In the genomic region with DNA sequence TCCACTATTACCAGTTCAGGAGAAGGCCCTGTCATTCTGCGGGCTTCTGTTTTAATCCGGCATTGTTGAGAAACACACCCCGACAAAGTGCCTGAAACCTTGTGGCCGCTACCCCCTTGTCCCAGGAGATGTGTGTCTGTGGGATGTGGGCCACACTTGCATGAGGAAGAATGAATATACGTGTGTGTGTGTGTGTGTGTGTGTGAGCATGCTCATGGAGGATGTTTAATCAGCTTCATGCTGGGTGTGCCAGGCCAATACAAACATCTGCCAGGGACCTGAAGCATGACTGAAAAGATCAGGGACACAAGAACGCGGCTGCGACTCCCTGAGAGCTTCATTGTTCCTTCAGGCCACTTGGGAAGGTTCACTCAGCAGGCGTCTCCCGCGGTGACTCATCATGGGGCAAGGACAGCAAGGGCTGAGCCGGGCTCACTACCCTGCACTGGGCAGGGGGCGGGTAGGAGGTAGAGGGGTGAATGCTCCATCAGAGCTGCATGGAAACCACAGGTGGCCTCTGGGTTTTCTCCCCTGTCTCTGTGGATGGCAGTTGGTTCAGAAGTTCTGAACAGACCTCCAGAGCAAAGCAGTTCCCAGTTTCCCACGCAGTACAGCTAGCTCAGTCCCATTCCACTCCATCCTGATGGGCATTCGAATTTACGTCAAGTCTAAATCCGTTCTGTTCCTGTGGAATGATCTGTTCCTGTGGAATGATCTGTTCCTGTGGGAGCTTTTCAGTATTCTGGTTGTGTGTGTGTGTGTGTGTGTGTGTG, we compare ENCODE assay signal across 8 cellular contexts. TPM values are rescaled to one million over a fixed set of nuclear protein-coding genes. Genes with fewer than 3 reads are reported as not detected.
DNase-seq lines count a peak whose midpoint lies in the region; ATAC-seq and TF ChIP-seq lines count a peak whose summit lies in the region.

No MANE protein-coding gene starts in this region.

- DNase-seq in DMS79 (lab: John Stamatoyannopoulos, UW) (peak; percentile 100), LoVo (ENCODE audit: low spot score) (peak; percentile 91), SW480 (ENCODE audit: low spot score) (peak; percentile 92), fibroblast of the aortic adventitia (ENCODE audit: low read depth) (peak; percentile 99), nucleus accumbens (lab: John Stamatoyannopoulos, UW) (peak in 40 of 56 donors; percentile 30 to 91 (median 54)), superior temporal gyrus (ENCODE audit: extremely low spot score) (no peak)

- no peak for TF ChIP-seq CTCF in fibroblast of the aortic adventitia (IDR thresholded peaks at IDR 0.05; ENCODE audit: insufficient read depth, low read length)

- H3K4me3 ChIP-seq in fibroblast of the aortic adventitia (ENCODE audit: low read depth, low read length), result peak overlapping the region; percentile 28

- ATAC-seq in GM21423 (IDR thresholded peaks at IDR 0.05; ENCODE audit: unreplicated experiment) (no peak), GM18909 (IDR thresholded peaks at IDR 0.05; ENCODE audit: poor library complexity, unreplicated experiment) (no peak)

RNA-seq across cellular contexts. Expression of a gene that starts 7.0 kb away (rescaled TPM):
- 10,787 and 27,374 TPM in 2 replicates for total RNA-seq in fibroblast of the aortic adventitia (ENCODE audit: low replicate concordance)

RNA-seq across cellular contexts. Expression of a gene that starts 33.1 kb away (rescaled TPM):
- 32.1 and 76.8 TPM in 2 replicates for total RNA-seq in fibroblast of the aortic adventitia (ENCODE audit: low replicate concordance)
